35 cellular contexts compared by ENCODE assay signal in the genomic region with DNA sequence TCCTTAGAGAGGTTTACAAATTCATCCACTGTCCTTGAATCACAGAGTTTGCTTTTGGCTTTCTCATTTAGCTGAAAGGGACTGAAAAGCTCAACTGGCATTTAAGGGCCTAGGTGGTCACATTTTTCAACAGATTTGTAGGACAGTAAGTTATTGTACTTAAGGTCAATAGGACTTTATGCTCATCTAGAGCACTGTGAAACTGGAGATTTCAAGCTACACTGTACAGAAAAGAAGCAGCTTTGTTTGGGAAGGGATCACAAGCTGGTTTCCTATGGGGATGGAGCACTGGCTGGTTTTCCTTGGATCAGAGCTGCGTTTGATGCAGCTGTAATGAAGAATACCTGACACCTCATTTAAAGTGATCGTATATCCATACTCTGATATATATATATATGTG.
DNase-seq lines count a peak whose midpoint lies in the region; ATAC-seq, FAIRE-seq and TF ChIP-seq lines count a peak whose summit lies in the region.
"Had no signal": no experiment of that assay in that cellular context is flagged by ENCODE, and none has a peak within 500 bp of the region (broad histone marks: within the 10 kb centered on the region; RNA-seq: fewer than 3 reads in every experiment).

No MANE protein-coding gene starts in this region.

- no peaks in the 10 kb centered on the region for H3K9me3 ChIP-seq in IMR-90 (ENCODE audit: control insufficient read depth, insufficient read depth, low read length)
- H3K9me3 ChIP-seq in endodermal cell (ENCODE audit: control insufficient read depth, low read length), result no peaks in the 10 kb centered on the region
- H3K9me3 ChIP-seq: A549; BE2C; BLaER1; BLaER1 treated with 17β-estradiol and CSF1 and Interleukin-3, amounts not matched to agents 10 nM and 100 nM; Caco-2 had no signal

- H3K4ac ChIP-seq in IMR-90 (ENCODE audit: low read depth, low read length), result no peak overlapping the region

- CTCF ChIA-PET in IMR-90 (lab: Yijun Ruan, JAX), result no interaction called here

- no peak overlapping the region for H3K4me3 Mint-ChIP-seq in endodermal cell
- H3K4me3 Mint-ChIP-seq: B cell; CD14-positive monocyte; CD4-positive, alpha-beta memory T cell; CD4-positive, alpha-beta T cell; CD4-positive, CD25-positive, alpha-beta regulatory T cell; CD8-positive, alpha-beta memory T cell; CD8-positive, alpha-beta T cell had no signal

- no peaks in the 10 kb centered on the region for H3K4me1 Mint-ChIP-seq in endodermal cell
- H3K4me1 Mint-ChIP-seq: B cell; CD14-positive monocyte; CD4-positive, alpha-beta memory T cell; CD4-positive, CD25-positive, alpha-beta regulatory T cell had no signal

- H3K9ac ChIP-seq in IMR-90 (ENCODE audit: low read depth, low read length) (no peak overlapping the region), endodermal cell (ENCODE audit: extremely low read depth, low read length, poor library complexity, severe bottlenecking) (no peak overlapping the region)
- H3K9ac ChIP-seq: BLaER1; BLaER1 treated with 17β-estradiol and CSF1 and Interleukin-3, amounts not matched to agents 10 nM and 100 nM had no signal

- no peak overlapping the region for H2BK20ac ChIP-seq in IMR-90 (ENCODE audit: low read depth, low read length)

- H2BK15ac ChIP-seq in IMR-90 (ENCODE audit: low read depth, low read length), result 0 out of 3 replicates have a peak overlapping the region, but pooled peaks have one; percentile 14

- H3K9me1 ChIP-seq in IMR-90 (ENCODE audit: insufficient read depth, low read length), result peaks cover 3% of the 10 kb centered on the region

- DNase-seq in IMR-90 (no peak), SK-MEL-5 (ENCODE audit: low read depth, low spot score) (peak; percentile 89), epidermal melanocyte (ENCODE audit: insufficient read length, low spot score) (peak; percentile 21), foreskin melanocyte (peak; percentile 88), NCI-H2081 treated with DMSO at 0.1 percent for 48 hours (lab: John Stamatoyannopoulos, UW) (no peak), endodermal cell (no peak), H54 (ENCODE audit: insufficient read length, low spot score) (no peak), NAMALWA (ENCODE audit: low spot score) (no peak)
- DNase-seq: 8988T; ACHN; AML-193; BE2C; C1 segment of cervical spinal cord; Caco-2; Calu3; CD4-positive, alpha-beta memory T cell; CD4-positive, alpha-beta T cell; CD4-positive, CD25-positive, alpha-beta regulatory T cell; CD8-positive, alpha-beta memory T cell; CD8-positive, alpha-beta T cell; COR-L47; DMS 273 treated with DMSO at 0.1 percent for 48 hours; DMS153; DMS53; DMS79; DMS79 treated with DMSO at 0.1 percent for 48 hours; DND-41; EL had no signal

- no peak overlapping the region for H3K18ac ChIP-seq in IMR-90 (ENCODE audit: low read depth, low read length)

- in situ Hi-C loops in IMR-90 (cut with MboI; ENCODE audit: low sequenced_read_pairs) (no loop called here), SK-MEL-5 (cut with HindIII; ENCODE audit: low pct_unique_long_range_greater_than_20kb, low sequenced_read_pairs) (no loop called here)

- H2BK5ac ChIP-seq in IMR-90 (ENCODE audit: low read depth, low read length, poor library complexity, severe bottlenecking), result no peak overlapping the region

- dilution Hi-C loops in IMR-90 (cut with HindIII; ENCODE audit: low sequenced_read_pairs, unreplicated experiment), result no loop called here

- H3K36me3 ChIP-seq in IMR-90 (ENCODE audit: control insufficient read depth, insufficient read depth, low read length) (no peaks in the 10 kb centered on the region), endodermal cell (ENCODE audit: control insufficient read depth, insufficient read depth, low read length) (no peaks in the 10 kb centered on the region)
- H3K36me3 ChIP-seq: BE2C; BLaER1; BLaER1 treated with 17β-estradiol and CSF1 and Interleukin-3, amounts not matched to agents 10 nM and 100 nM had no signal

- H3K27ac ChIP-seq in IMR-90 (ENCODE audit: insufficient read depth, low read length) (no peak overlapping the region), endodermal cell (ENCODE audit: low read depth, low read length) (no peak overlapping the region)
- H3K27ac ChIP-seq: 22Rv1; A549; BLaER1; BLaER1 treated with 17β-estradiol and CSF1 and Interleukin-3, amounts not matched to agents 10 nM and 100 nM had no signal

- no peak overlapping the region; the same call in 1 of the 2 replicates for H4K5ac ChIP-seq in IMR-90 (ENCODE audit: low read depth, low read length)

- no peak overlapping the region; the same call in 1 of the 2 replicates for H4K91ac ChIP-seq in IMR-90 (ENCODE audit: insufficient read depth, low read depth, low read length)

- no peak for FAIRE-seq in H54 (lab: Jason Lieb, UNC)
- FAIRE-seq: A204.1, A549 had no signal

- H3K79me1 ChIP-seq in IMR-90 (ENCODE audit: low read depth in 1 of 2, low read length in 2 of 2), result peaks cover 3 to 9% of the 10 kb centered on the region in 2 experiments; a peak in 3 of 4 replicates

- H2BK120ac ChIP-seq in IMR-90 (ENCODE audit: low read depth, low read length), result no peak overlapping the region

- no peak for ATAC-seq in IMR-90 (ENCODE audit: low read depth)
- ATAC-seq: A549; CD8-positive, alpha-beta T cell had no signal

- H3K36me3 Mint-ChIP-seq in endodermal cell (ENCODE audit: low read depth), result no peaks in the 10 kb centered on the region
- H3K36me3 Mint-ChIP-seq: CD14-positive monocyte; CD4-positive, alpha-beta memory T cell; CD4-positive, CD25-positive, alpha-beta regulatory T cell; CD8-positive, alpha-beta memory T cell; CD8-positive, alpha-beta T cell had no signal

- H3K27me3 ChIP-seq in IMR-90 (ENCODE audit: control insufficient read depth, insufficient read depth, low read length), result no peaks in the 10 kb centered on the region
- no peaks in the 10 kb centered on the region for H3K27me3 ChIP-seq in endodermal cell (ENCODE audit: control insufficient read depth, insufficient read depth, low read length, poor library complexity, severe bottlenecking)
- H3K27me3 ChIP-seq: BE2C; BLaER1; BLaER1 treated with 17β-estradiol and CSF1 and Interleukin-3, amounts not matched to agents 10 nM and 100 nM had no signal

- H4K8ac ChIP-seq in IMR-90 (ENCODE audit: low read depth in 2 of 2, low read length in 2 of 2), result no peak overlapping the region

- H3K4me1 ChIP-seq in IMR-90 (ENCODE audit: control insufficient read depth, insufficient read depth, low read length) (peaks cover 7% of the 10 kb centered on the region), endodermal cell (ENCODE audit: control insufficient read depth, insufficient read depth, low read length) (no peaks in the 10 kb centered on the region)
- H3K4me1 ChIP-seq: A549; BE2C; BLaER1; BLaER1 treated with 17β-estradiol and CSF1 and Interleukin-3, amounts not matched to agents 10 nM and 100 nM; Caco-2 had no signal

- no TSS peak for BruUV-seq in IMR-90 (replicated peaks; lab: Mats Ljungman, UMichigan)

- H3K14ac ChIP-seq in IMR-90 (replicated peaks; ENCODE audit: low read depth, low read length), result no peak overlapping the region

- H4K20me1 ChIP-seq in IMR-90 (ENCODE audit: insufficient read depth, low read length), result no peaks in the 10 kb centered on the region
- H4K20me1 ChIP-seq: BLaER1; BLaER1 treated with 17β-estradiol and CSF1 and Interleukin-3, amounts not matched to agents 10 nM and 100 nM had no signal

- no peak overlapping the region for H2AK5ac ChIP-seq in IMR-90 (ENCODE audit: low read depth, low read length)

- no peak overlapping the region for H3K23ac ChIP-seq in IMR-90 (ENCODE audit: low read depth, low read length)

- POLR2A ChIA-PET in IMR-90 (lab: Charles Lee; ENCODE audit: unreplicated experiment), result no interaction called here

- TF ChIP-seq POLR2A in IMR-90 (IDR thresholded peaks at IDR 0.05; ENCODE audit: low read depth, low read length), result no peak
- no peak for TF ChIP-seq POLR2A in H54 (IDR thresholded peaks at IDR 0.05; ENCODE audit: low read depth, low read length)

- no peak overlapping the region for H2AFZ ChIP-seq in IMR-90 (replicated peaks; ENCODE audit: low read length, poor library complexity)

- intact Hi-C loops in IMR-90 (cut with micrococcal nuclease), result loop anchor here (2.0 kb wide), 1 partner anchor 58 kb away; no protein-coding TSS in a partner anchor

- TF ChIP-seq CTCF in IMR-90 (conservative IDR thresholded peaks at IDR 0.05; ENCODE audit: low read depth, low read length), result no peak
- TF ChIP-seq CTCF in endodermal cell (conservative IDR thresholded peaks at IDR 0.05), result no peak

- H2AK9ac ChIP-seq in IMR-90 (replicated peaks; ENCODE audit: low read depth, low read length, poor library complexity), result no peak overlapping the region

- H3K9me3 Mint-ChIP-seq in endodermal cell, result no peaks in the 10 kb centered on the region
- H3K9me3 Mint-ChIP-seq: CD4-positive, alpha-beta T cell; CD8-positive, alpha-beta T cell had no signal

- H3K27ac Mint-ChIP-seq in endodermal cell, result no peak overlapping the region
- H3K27ac Mint-ChIP-seq: B cell; CD14-positive monocyte; CD4-positive, alpha-beta memory T cell; CD4-positive, alpha-beta T cell; CD4-positive, CD25-positive, alpha-beta regulatory T cell; CD8-positive, alpha-beta memory T cell; CD8-positive, alpha-beta T cell had no signal

- no peak for TF ChIP-seq RAD21 in IMR-90 (IDR thresholded peaks at IDR 0.05; ENCODE audit: low read length)

- no CpG with 5 or more reads among the region's 2 CpGs for WGBS in IMR-90 (ENCODE audit: extremely low coverage in 2 of 2, insufficient read length in 1 of 2), 2 experiments
- WGBS in endodermal cell (ENCODE audit: insufficient coverage in 1 of 2, insufficient read length in 1 of 2), 2 experiments, result no CpG with 5 or more reads among the region's 2 CpGs

- H3K56ac ChIP-seq in IMR-90 (ENCODE audit: extremely low read depth, insufficient read depth, low read length), result no peak overlapping the region

- no peak overlapping the region for H3K4me3 ChIP-seq in IMR-90 (ENCODE audit: insufficient read depth, low read depth, low read length)
- no peak overlapping the region for H3K4me3 ChIP-seq in endodermal cell (ENCODE audit: low read length)
- H3K4me3 ChIP-seq: A549; BLaER1; BLaER1 treated with 17β-estradiol and CSF1 and Interleukin-3, amounts not matched to agents 10 nM and 100 nM had no signal

- no peaks in the 10 kb centered on the region for H3K27me3 Mint-ChIP-seq in endodermal cell (ENCODE audit: insufficient read depth)
- H3K27me3 Mint-ChIP-seq: CD4-positive, alpha-beta T cell; CD4-positive, CD25-positive, alpha-beta regulatory T cell; CD8-positive, alpha-beta memory T cell had no signal

- no peak overlapping the region for H3K4me2 ChIP-seq in IMR-90 (ENCODE audit: low read depth, low read length)
- H3K4me2 ChIP-seq: A549; BLaER1; BLaER1 treated with 17β-estradiol and CSF1 and Interleukin-3, amounts not matched to agents 10 nM and 100 nM had no signal

TF ChIP-seq in IMR-90, 13 proteins besides CTCF, POLR2A, EP300 and RAD21:
- no peak for TF ChIP-seq NFE2L2 (IDR thresholded peaks at IDR 0.05; ENCODE audit: low read depth, low read length)
- no peak for TF ChIP-seq RCOR1 (IDR thresholded peaks at IDR 0.05; ENCODE audit: insufficient replicate concordance, low read length)
TF ChIP-seq in IMR-90: peak in this region for 0.

Comparison
In these comparisons a context has a peak if more than half of its experiments do, and no peak if none do; other contexts are left out.
1. DNase-seq: peak in SK-MEL-5 (single experiment), epidermal melanocyte (single experiment) and foreskin melanocyte (single experiment); none in IMR-90 (single experiment), NCI-H2081 treated with DMSO at 0.1 percent for 48 hours (single experiment), endodermal cell (single experiment), H54 (single experiment) and NAMALWA (single experiment).